1 cellular context compared by ENCODE assay signal in genomic region chr1:29236743-29236992, GRCh38.
TF ChIP-seq lines count a peak whose summit lies in the region.

No MANE protein-coding gene starts in this region.

TF ChIP-seq in HEK293, 187 proteins besides CTCF, POLR2A, EP300 and RAD21 (continued from another document):
- TF ChIP-seq ZNF449 (tag by site-specific recombination; IDR thresholded peaks at IDR 0.05) = no peak
- TF ChIP-seq ZNF76 (tag by site-specific recombination; IDR thresholded peaks at IDR 0.05; ENCODE audit: borderline replicate concordance, low read depth) = no peak
- TF ChIP-seq ZNF473 (tag by site-specific recombination; IDR thresholded peaks at IDR 0.05) = no peak
- TF ChIP-seq BCL11A (tag by site-specific recombination; IDR thresholded peaks at IDR 0.05; ENCODE audit: low read depth) = peak; percentile 76; the same call in 1 of the 2 replicates
- TF ChIP-seq ZBTB8A (tag by site-specific recombination; IDR thresholded peaks at IDR 0.05) = 0 out of 2 replicates have a peak, but pooled peaks have one; percentile 55
- TF ChIP-seq ZSCAN5A (tag by site-specific recombination; IDR thresholded peaks at IDR 0.05) = 0 out of 2 replicates have a peak, but pooled peaks have one; percentile 61
- TF ChIP-seq ZIC2 (tag by site-specific recombination; IDR thresholded peaks at IDR 0.05) = no peak
- TF ChIP-seq ZNF785 (tag by site-specific recombination; IDR thresholded peaks at IDR 0.05) = no peak
- TF ChIP-seq SCRT2 (tag by site-specific recombination; IDR thresholded peaks at IDR 0.05) = no peak
- TF ChIP-seq ZNF426 (tag by site-specific recombination; IDR thresholded peaks at IDR 0.05) = no peak
- TF ChIP-seq ZNF133 (tag by site-specific recombination; IDR thresholded peaks at IDR 0.05) = no peak
- TF ChIP-seq ZNF843 (tag by site-specific recombination; IDR thresholded peaks at IDR 0.05) = no peak
- peak; percentile 56 for TF ChIP-seq KLF1 (tag by site-specific recombination; IDR thresholded peaks at IDR 0.05)
- no peak for TF ChIP-seq ZNF394 (tag by site-specific recombination; IDR thresholded peaks at IDR 0.05; ENCODE audit: borderline replicate concordance)
- TF ChIP-seq OSR2 (tag by site-specific recombination; IDR thresholded peaks at IDR 0.05) = no peak
- TF ChIP-seq KLF8 (tag by site-specific recombination; IDR thresholded peaks at IDR 0.05) = 0 out of 2 replicates have a peak, but pooled peaks have one; percentile 81
- peak; percentile 7; the same call in 1 of the 2 replicates for TF ChIP-seq GFI1B (tag by site-specific recombination; IDR thresholded peaks at IDR 0.05)
- peak; percentile 46; the same call in 1 of the 2 replicates for TF ChIP-seq ZBTB21 (tag by site-specific recombination; IDR thresholded peaks at IDR 0.05)
- TF ChIP-seq BCL11B (tag by site-specific recombination; IDR thresholded peaks at IDR 0.05; ENCODE audit: low read depth) = peak; percentile 50; the same call in 1 of the 2 replicates
- no peak for TF ChIP-seq EGR2 (tag by site-specific recombination; IDR thresholded peaks at IDR 0.05; ENCODE audit: low read depth)
- no peak for TF ChIP-seq ZNF670 (tag by site-specific recombination; IDR thresholded peaks at IDR 0.05; ENCODE audit: low read depth)
- TF ChIP-seq ZBTB26 (tag by site-specific recombination; optimal IDR thresholded peaks at IDR 0.05) = no peak
- no peak for TF ChIP-seq GLI4 (tag by site-specific recombination; IDR thresholded peaks at IDR 0.05)
- no peak for TF ChIP-seq ZNF266 (tag by site-specific recombination; IDR thresholded peaks at IDR 0.05; ENCODE audit: low read depth)
- TF ChIP-seq ZNF2 (tag by site-specific recombination; IDR thresholded peaks at IDR 0.05) = no peak
- TF ChIP-seq ZNF704 (tag by site-specific recombination; IDR thresholded peaks at IDR 0.05) = no peak
- peak; percentile 79 for TF ChIP-seq ZNF837 (tag by site-specific recombination; IDR thresholded peaks at IDR 0.05)
- TF ChIP-seq ZNF621 (tag by site-specific recombination; IDR thresholded peaks at IDR 0.05) = no peak
- peak; percentile 38; the same call in 1 of the 2 replicates for TF ChIP-seq ZBTB7A (tag by site-specific recombination; IDR thresholded peaks at IDR 0.05; ENCODE audit: low read depth)
- no peak for TF ChIP-seq PRDM6 (tag by site-specific recombination; IDR thresholded peaks at IDR 0.05)
- TF ChIP-seq ZNF792 (tag by site-specific recombination; IDR thresholded peaks at IDR 0.05) = 0 out of 2 replicates have a peak, but pooled peaks have one; percentile 78
- TF ChIP-seq ZNF777 (tag by site-specific recombination; IDR thresholded peaks at IDR 0.05; ENCODE audit: borderline replicate concordance) = peak; percentile 38; the same call in 1 of the 2 replicates
- peak; percentile 97; the same call in 1 of the 2 replicates for TF ChIP-seq ZNF391 (tag by site-specific recombination; IDR thresholded peaks at IDR 0.05; ENCODE audit: borderline replicate concordance, low read depth)
- 0 out of 2 replicates have a peak, but pooled peaks have one; percentile 68 for TF ChIP-seq ZNF24 (tag by site-specific recombination; IDR thresholded peaks at IDR 0.05)
- TF ChIP-seq ZNF530 (tag by site-specific recombination; IDR thresholded peaks at IDR 0.05; ENCODE audit: low read depth) = no peak
- no peak for TF ChIP-seq ZNF184 (tag by site-specific recombination; IDR thresholded peaks at IDR 0.05)
- TF ChIP-seq ZNF580 (tag by site-specific recombination; IDR thresholded peaks at IDR 0.05) = no peak
- 0 out of 2 replicates have a peak, but pooled peaks have one; percentile 32 for TF ChIP-seq ZNF610 (tag by site-specific recombination; IDR thresholded peaks at IDR 0.05; ENCODE audit: borderline replicate concordance)
